8 cellular contexts compared by ENCODE assay signal in genomic region chr20:48620486-48621255, GRCh38.
A peak's percentile ranks its signal among the peaks of the same experiment; 100 is the strongest.
DNase-seq lines count a peak whose midpoint lies in the region; ATAC-seq and TF ChIP-seq lines count a peak whose summit lies in the region.

No MANE protein-coding gene starts in this region.

- no peak overlapping the region for H3K27ac ChIP-seq in neural cell (ENCODE audit: low read length)

- TF ChIP-seq RAD21 in neural cell (conservative IDR thresholded peaks at IDR 0.05), result peak; percentile 96

- no peaks in the 10 kb centered on the region for H3K9me2 ChIP-seq in neural cell (ENCODE audit: insufficient read depth, low read length)

- peak; percentile 12 for TF ChIP-seq EP300 in neural cell (conservative IDR thresholded peaks at IDR 0.05; ENCODE audit: poor library complexity, severe bottlenecking)

- no peaks in the 10 kb centered on the region for H3K27me3 ChIP-seq in neural cell (ENCODE audit: insufficient read depth, low read depth, low read length)

- H3K9ac ChIP-seq in neural cell (ENCODE audit: low read length), result no peak overlapping the region

- no peak overlapping the region for H2AFZ ChIP-seq in neural cell (ENCODE audit: low read depth, low read length)

- no peak overlapping the region for H3K4me2 ChIP-seq in neural cell (ENCODE audit: low read length)

- no peaks in the 10 kb centered on the region for H4K20me1 ChIP-seq in neural cell (ENCODE audit: insufficient read depth)

- no peaks in the 10 kb centered on the region for H3F3A ChIP-seq in neural cell (ENCODE audit: insufficient read depth, low read length, poor library complexity, severe bottlenecking)

- TF ChIP-seq CTCF in neural cell (IDR thresholded peaks at IDR 0.05; ENCODE audit: poor library complexity, severe bottlenecking), result peak; percentile 89

- H3K4me3 ChIP-seq in neural cell (ENCODE audit: low read length), result no peak overlapping the region

- ATAC-seq in GM18502 (IDR thresholded peaks at IDR 0.05; ENCODE audit: poor library complexity, unreplicated experiment) (peak; percentile 58), HG03196 (IDR thresholded peaks at IDR 0.05; ENCODE audit: unreplicated experiment) (no peak)
- peak; percentile 73 for ATAC-seq in stimulated activated naive CD8-positive, alpha-beta T cell treated with anti-CD3 and anti-CD28 coated beads, Interleukin-15, Interleukin-2, amounts not matched to agents 100 U/mL and 50 U/mL, for 24 hours

- DNase-seq in M059J (ENCODE audit: low read depth), result peak; percentile 94
- DNase-seq in SHP77 treated with DMSO at 0.1 percent for 48 hours (lab: John Stamatoyannopoulos, UW), result peak; percentile 57
- DNase-seq in activated effector memory CD4-positive, alpha-beta T cell treated with anti-CD3 and anti-CD28 coated beads, Interleukin-2, amount 50 U/mL, for 16 hours, result peak; percentile 89
- peak; percentile 21 for DNase-seq in foreskin melanocyte
- peak; percentile 85 for DNase-seq in stimulated activated naive CD8-positive, alpha-beta T cell treated with anti-CD3 and anti-CD28 coated beads, Interleukin-15, Interleukin-2, amounts not matched to agents 100 U/mL and 50 U/mL, for 24 hours

- no peaks in the 10 kb centered on the region for H3K79me2 ChIP-seq in neural cell (replicated peaks; ENCODE audit: insufficient read depth, low read length)

- no peaks in the 10 kb centered on the region for H3K9me3 ChIP-seq in neural cell (ENCODE audit: low read length)

- no peaks in the 10 kb centered on the region for H3K36me3 ChIP-seq in neural cell (ENCODE audit: insufficient read depth, low read length)

TF ChIP-seq in neural cell, 6 proteins besides CTCF, POLR2A, EP300 and RAD21:
- TF ChIP-seq MXI1 (conservative IDR thresholded peaks at IDR 0.05; ENCODE audit: poor library complexity, severe bottlenecking), result no peak
- TF ChIP-seq EZH2 (IDR thresholded peaks at IDR 0.05; ENCODE audit: borderline replicate concordance, insufficient read depth, low read length, poor library complexity, severe bottlenecking), result no peak
- TF ChIP-seq POLR2AphosphoS5 (IDR thresholded peaks at IDR 0.05), result no peak
- TF ChIP-seq SMC3 (conservative IDR thresholded peaks at IDR 0.05; ENCODE audit: poor library complexity), result peak; percentile 98
- no peak for TF ChIP-seq REST (IDR thresholded peaks at IDR 0.05; ENCODE audit: borderline replicate concordance)
- TF ChIP-seq TAF1 (IDR thresholded peaks at IDR 0.05; ENCODE audit: low read depth), result no peak
TF ChIP-seq in neural cell: peak in this region for 1.

Comparison
In these comparisons a context has a peak if more than half of its experiments do, and no peak if none do; other contexts are left out.
1. DNase-seq: peak in every context shown above with its lines; median percentile 94 in M059J; 89 in activated effector memory CD4-positive, alpha-beta T cell treated with anti-CD3 and anti-CD28 coated beads, Interleukin-2, amount 50 U/mL, for 16 hours; 85 in stimulated activated naive CD8-positive, alpha-beta T cell treated with anti-CD3 and anti-CD28 coated beads, Interleukin-15, Interleukin-2, amounts not matched to agents 100 U/mL and 50 U/mL, for 24 hours; 57 in SHP77 treated with DMSO at 0.1 percent for 48 hours; 21 in foreskin melanocyte.